ENCODE assay signal across 9 cellular contexts in genomic region chr3:52237006-52237658, GRCh38. TPM values are rescaled to one million over a fixed set of nuclear protein-coding genes. Genes with fewer than 3 reads are reported as not detected.
DNase-seq lines count a peak whose midpoint lies in the region; ATAC-seq and TF ChIP-seq lines count a peak whose summit lies in the region.
"Had no signal": no experiment of that assay in that cellular context is flagged by ENCODE, and none has a peak within 500 bp of the region (broad histone marks: within the 10 kb centered on the region; RNA-seq: fewer than 3 reads in every experiment).

No MANE protein-coding gene starts in this region.

- DNase-seq in AG04449 (ENCODE audit: low read depth, low spot score) (no peak), H7 (no peak), 8988T (no peak), GF-D8 (lab: John Stamatoyannopoulos, UW) (no peak), amygdala (lab: John Stamatoyannopoulos, UW) (no peak)
- peak in 2 of 9 donors; percentile 7 to 9 for DNase-seq in naive thymus-derived CD4-positive, alpha-beta T cell
- DNase-seq: NCI-H187 had no signal

- H3K36me3 ChIP-seq in naive thymus-derived CD4-positive, alpha-beta T cell (ENCODE audit: control insufficient read depth in 2 of 3, insufficient read depth in 3 of 3, low read length in 3 of 3) = peaks cover 0 to 31% (median 9%) of the 10 kb centered on the region in 3 experiments
- H3K36me3 ChIP-seq in H7 (replicated peaks; ENCODE audit: control insufficient read depth, insufficient read depth, low read length) = peaks cover 3% of the 10 kb centered on the region

- no peaks in the 10 kb centered on the region for H3K9me3 Mint-ChIP-seq in IgD-negative memory B cell
- H3K9me3 Mint-ChIP-seq in naive thymus-derived CD4-positive, alpha-beta T cell = peaks cover 0 to 3% (median 0%) of the 10 kb centered on the region in 11 donors

- H3K4me3 ChIP-seq in AG04449 (ENCODE audit: low read depth, low read length) = peak overlapping the region; percentile 95
- no peak overlapping the region for H3K4me3 ChIP-seq in naive thymus-derived CD4-positive, alpha-beta T cell (ENCODE audit: low read length)
- H3K4me3 ChIP-seq in H7 (ENCODE audit: insufficient read depth, low read depth, low read length) = no peak overlapping the region

- POLR2A ChIA-PET in AG04449 (lab: Yijun Ruan, JAX) = interaction anchor here (0.6 to 1.9 kb wide), 7 partner anchors 9 to 43 kb away, joined by 3 to 8 read pairs (median 4); partner anchors contain the start of gene PPM1M
- POLR2A ChIA-PET in naive thymus-derived CD4-positive, alpha-beta T cell (lab: Charles Lee) = interaction anchor here (0.7 to 46.3 kb wide), 9 partner anchors 9 to 102 kb away, joined by 3 to 1418 read pairs (median 12); partner anchors contain the start of genes GLYCTK, PPM1M, TLR9 and WDR82

- no peaks in the 10 kb centered on the region for H3K27me3 Mint-ChIP-seq in IgD-negative memory B cell
- H3K27me3 Mint-ChIP-seq in naive thymus-derived CD4-positive, alpha-beta T cell = no peaks in the 10 kb centered on the region

- peaks cover 14 to 40% (median 33%) of the 10 kb centered on the region in 3 donors for H3K4me1 Mint-ChIP-seq in IgD-negative memory B cell
- peaks cover 59 to 91% (median 80%) of the 10 kb centered on the region in 7 donors for H3K4me1 Mint-ChIP-seq in naive thymus-derived CD4-positive, alpha-beta T cell

- H3K9me3 ChIP-seq in naive thymus-derived CD4-positive, alpha-beta T cell (ENCODE audit: control insufficient read depth in 2 of 3, low read length in 3 of 3) = no peaks in the 10 kb centered on the region

- H3K27ac ChIP-seq in cingulate gyrus (ENCODE audit: low read depth, low read length) = peak overlapping the region; percentile 49
- H3K27ac ChIP-seq in naive thymus-derived CD4-positive, alpha-beta T cell (ENCODE audit: low read depth, low read length) = peak overlapping the region; percentile 95

- intact Hi-C loops in naive thymus-derived CD4-positive, alpha-beta T cell (cut with micrococcal nuclease) = no loop called here

- peak overlapping the region in 1 of 3 donors; percentile 9 for H3K27ac Mint-ChIP-seq in IgD-negative memory B cell
- peak overlapping the region in 8 of 9 donors; percentile 31 to 90 (median 68) for H3K27ac Mint-ChIP-seq in naive thymus-derived CD4-positive, alpha-beta T cell

- no peaks in the 10 kb centered on the region for H3K36me3 Mint-ChIP-seq in IgD-negative memory B cell
- H3K36me3 Mint-ChIP-seq in naive thymus-derived CD4-positive, alpha-beta T cell = peaks cover 0 to 21% (median 0%) of the 10 kb centered on the region in 5 donors

- no peak for ATAC-seq in naive thymus-derived CD4-positive, alpha-beta T cell

- CTCF ChIA-PET in AG04449 (lab: Yijun Ruan, JAX) = interaction anchor here (0.8 to 14.4 kb wide), 8 partner anchors 10 to 102 kb away, joined by 3 to 336 read pairs (median 3); partner anchors contain the start of gene TLR9
- CTCF ChIA-PET in naive thymus-derived CD4-positive, alpha-beta T cell (lab: Charles Lee) = interaction anchor here (0.9 to 11.1 kb wide), 8 partner anchors 9 to 100 kb away, joined by 3 to 126 read pairs (median 4); partner anchors contain the start of gene WDR82

- peak overlapping the region; percentile 54 to 91 (median 76) for H3K4me3 Mint-ChIP-seq in IgD-negative memory B cell
- peak overlapping the region; percentile 23 to 100 (median 92) for H3K4me3 Mint-ChIP-seq in naive thymus-derived CD4-positive, alpha-beta T cell

- H3K27me3 ChIP-seq in naive thymus-derived CD4-positive, alpha-beta T cell (ENCODE audit: control insufficient read depth in 2 of 2, insufficient read depth in 2 of 2, low read length in 2 of 2) = no peaks in the 10 kb centered on the region
- no peaks in the 10 kb centered on the region for H3K27me3 ChIP-seq in H7 (ENCODE audit: control insufficient read depth, insufficient read depth, low read length)

- TF ChIP-seq CTCF in AG04449 (IDR thresholded peaks at IDR 0.05; ENCODE audit: insufficient read depth, low read length, missing control alignments) = no peak

- peaks cover 54 to 66% of the 10 kb centered on the region in 2 donors for H3K4me1 ChIP-seq in naive thymus-derived CD4-positive, alpha-beta T cell (ENCODE audit: control insufficient read depth in 2 of 2, insufficient read depth in 2 of 2, low read length in 2 of 2)

RNA-seq across cellular contexts. Expression of gene TWF2, which starts 1.8 kb away (rescaled TPM):
- 108 TPM for polyA plus RNA-seq in IgD-negative memory B cell
- total RNA-seq in naive thymus-derived CD4-positive, alpha-beta T cell = 100 to 1,000 TPM in 1 of 5 experiments, 10 to 100 TPM in 4; 38.7 to 110 (median 63.7) TPM
- polyA plus RNA-seq in naive thymus-derived CD4-positive, alpha-beta T cell = 100 to 1,000 TPM; 104 to 147 TPM
- 85.8 and 99.0 TPM in 2 replicates for total RNA-seq in H7 (2014; rRNA removed; shearing (Covaris generic))

RNA-seq across cellular contexts. Expression of gene PPM1M, which starts 8.4 kb away (rescaled TPM):
- polyA plus RNA-seq in IgD-negative memory B cell = 51.3 TPM
- total RNA-seq in naive thymus-derived CD4-positive, alpha-beta T cell = 10 to 100 TPM; 55.8 to 81.0 (median 74.5) TPM
- 100 to 1,000 TPM in 1 of 2 donors, 10 to 100 TPM in 1; 68.8 to 135 TPM for polyA plus RNA-seq in naive thymus-derived CD4-positive, alpha-beta T cell
- total RNA-seq in H7 (2014; rRNA removed; shearing (Covaris generic)) = 2.9 and 4.5 TPM in 2 replicates

RNA-seq across cellular contexts. Expression of gene TLR9, which starts 11.7 kb away (rescaled TPM):
- 10.4 TPM for polyA plus RNA-seq in IgD-negative memory B cell
- 1 to 10 TPM in 3 of 5 experiments, under 1 TPM in 2; 0.27 to 2.5 (median 1.6) TPM for total RNA-seq in naive thymus-derived CD4-positive, alpha-beta T cell
- under 1 TPM in 1 of 2 donors, not detected in 1; 0.16 TPM for polyA plus RNA-seq in naive thymus-derived CD4-positive, alpha-beta T cell
- total RNA-seq in H7 (2014; rRNA removed; shearing (Covaris generic)) = not detected in 2 replicates

RNA-seq across cellular contexts. Expression of gene ALAS1, which starts 39.2 kb away (rescaled TPM):
- polyA plus RNA-seq in IgD-negative memory B cell = 24.8 TPM
- 10 to 100 TPM; 12.6 to 74.3 (median 27.4) TPM for total RNA-seq in naive thymus-derived CD4-positive, alpha-beta T cell
- polyA plus RNA-seq in naive thymus-derived CD4-positive, alpha-beta T cell = 10 to 100 TPM; 18.7 to 37.6 TPM
- total RNA-seq in H7 (2014; rRNA removed; shearing (Covaris generic)) = 63.8 and 86.9 TPM in 2 replicates

RNA-seq across cellular contexts. Expression of gene WDR82, which starts 41.3 kb away (rescaled TPM):
- polyA plus RNA-seq in IgD-negative memory B cell = 55.0 TPM
- total RNA-seq in naive thymus-derived CD4-positive, alpha-beta T cell = 100 to 1,000 TPM; 112 to 161 (median 135) TPM
- polyA plus RNA-seq in naive thymus-derived CD4-positive, alpha-beta T cell = 100 to 1,000 TPM; 127 to 181 TPM
- 60.3 and 63.8 TPM in 2 replicates for total RNA-seq in H7 (2014; rRNA removed; shearing (Covaris generic))

Comparison
In these comparisons a context has a peak if more than half of its experiments do, and no peak if none do; other contexts are left out.
1. RNA of gene PPM1M, which starts 8.4 kb away (total RNA-seq): 55.8 to 81.0 TPM in naive thymus-derived CD4-positive, alpha-beta T cell; 2.9 to 4.5 TPM in H7; every median in the first group is over 10 times any median in the second.